ENCODE assay signal across 5 cellular contexts in the genomic region with DNA sequence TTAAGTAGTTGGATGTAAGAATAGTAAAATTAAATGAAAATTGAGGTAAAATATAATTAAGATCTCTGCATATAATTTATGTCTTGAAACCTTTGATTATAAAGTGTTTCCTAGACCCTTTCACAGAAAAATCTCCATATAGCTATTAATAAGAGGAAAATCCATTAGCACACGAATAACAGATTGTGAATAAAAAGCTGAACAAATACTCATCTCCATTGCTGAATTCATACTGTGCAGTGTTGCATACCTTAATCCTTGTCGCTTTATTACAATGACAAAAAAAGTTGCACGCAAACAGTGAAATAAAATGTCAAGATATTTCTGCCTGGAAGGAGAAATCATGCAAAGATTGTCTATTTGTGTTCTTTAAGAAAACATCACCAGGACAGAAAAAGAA.
"Had no signal": no experiment of that assay in that cellular context is flagged by ENCODE, and none has a peak within 500 bp of the region (broad histone marks: within the 10 kb centered on the region; RNA-seq: fewer than 3 reads in every experiment).

No MANE protein-coding gene starts in this region.

- DNase-seq: IMR-90, KBM-7, KG1 had no signal

- H3K27ac ChIP-seq: HL-60 had no signal

- H3K4me3 ChIP-seq: K562 had no signal
